9 cellular contexts compared by ENCODE assay signal in the genomic region with DNA sequence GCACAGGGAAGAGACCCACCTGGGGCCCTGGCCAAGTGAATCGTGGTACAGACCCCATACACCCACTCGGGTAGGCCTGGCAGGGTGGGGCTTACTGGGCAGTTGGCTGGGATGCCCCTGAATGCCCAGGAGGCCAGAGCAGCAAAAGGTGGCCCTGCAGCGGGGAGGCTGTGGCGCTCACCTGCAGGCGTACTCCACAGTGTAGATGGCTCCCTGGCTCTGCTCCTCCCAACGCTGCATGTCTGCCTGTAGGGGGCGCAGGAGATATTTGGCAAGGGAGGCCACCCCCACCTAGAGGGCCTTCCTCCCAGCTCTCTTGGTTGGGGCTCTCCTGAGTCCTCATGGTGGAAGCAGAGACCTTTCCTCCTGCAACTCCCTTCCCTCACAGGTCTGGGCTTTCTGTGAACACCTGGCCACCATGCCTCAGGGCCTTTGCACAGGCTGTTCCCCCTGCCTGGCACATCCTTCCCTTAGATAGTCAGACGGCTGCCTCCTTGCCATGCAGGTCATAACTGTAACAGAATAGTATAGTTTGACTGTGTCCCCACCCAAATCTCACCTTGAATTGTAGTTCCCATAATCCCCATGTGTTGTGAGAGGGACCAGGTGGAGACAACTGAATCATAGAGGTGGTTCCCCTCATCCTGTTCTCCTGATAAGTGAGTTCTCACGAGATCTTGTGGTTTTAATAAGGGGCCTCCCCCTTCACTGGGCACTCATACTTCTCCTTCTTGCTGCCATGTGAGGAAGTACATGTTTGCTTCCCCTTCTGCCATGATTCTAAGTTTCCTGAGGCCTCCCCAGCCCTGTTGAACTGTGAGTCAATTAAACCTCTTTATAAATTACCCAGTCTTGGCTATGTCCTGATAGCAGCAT. TPM values are rescaled to one million over a fixed set of nuclear protein-coding genes. Genes with fewer than 3 reads are reported as not detected.
DNase-seq lines count a peak whose midpoint lies in the region; ATAC-seq and TF ChIP-seq lines count a peak whose summit lies in the region.
"Had no signal": no experiment of that assay in that cellular context is flagged by ENCODE, and none has a peak within 500 bp of the region (broad histone marks: within the 10 kb centered on the region; RNA-seq: fewer than 3 reads in every experiment).

No MANE protein-coding gene starts in this region.

- CTCF ChIA-PET in IMR-90 (lab: Yijun Ruan, JAX) = no interaction called here

- no peak overlapping the region for H2AK5ac ChIP-seq in IMR-90 (ENCODE audit: low read depth, low read length)

- H2BK20ac ChIP-seq in IMR-90 (ENCODE audit: low read depth, low read length) = no peak overlapping the region

- peak overlapping the region; percentile 56 for H2AFZ ChIP-seq in IMR-90 (replicated peaks; ENCODE audit: low read length, poor library complexity)

- H3K27me3 ChIP-seq in IMR-90 (ENCODE audit: control insufficient read depth, insufficient read depth, low read length) (no peaks in the 10 kb centered on the region), kidney epithelial cell (ENCODE audit: control insufficient read depth, insufficient read depth, low read length) (no peaks in the 10 kb centered on the region)

- no peak overlapping the region for H3K9ac ChIP-seq in IMR-90 (ENCODE audit: low read depth, low read length)

- in situ Hi-C loops in IMR-90 (cut with MboI; ENCODE audit: low sequenced_read_pairs) = no loop called here

- peak overlapping the region; percentile 37 for H2AK9ac ChIP-seq in IMR-90 (replicated peaks; ENCODE audit: low read depth, low read length, poor library complexity)

- H4K8ac ChIP-seq in IMR-90 (ENCODE audit: low read depth in 2 of 2, low read length in 2 of 2) = no peak overlapping the region

- no peak overlapping the region for H2BK5ac ChIP-seq in IMR-90 (ENCODE audit: low read depth, low read length, poor library complexity, severe bottlenecking)

- no peak overlapping the region for H3K14ac ChIP-seq in IMR-90 (replicated peaks; ENCODE audit: low read depth, low read length)

- no peak overlapping the region for H3K4ac ChIP-seq in IMR-90 (ENCODE audit: low read depth, low read length)

- peak; percentile 89 for ATAC-seq in IMR-90 (ENCODE audit: low read depth)
- no peak for ATAC-seq in GM19397 (IDR thresholded peaks at IDR 0.05; ENCODE audit: unreplicated experiment)

- POLR2A ChIA-PET in IMR-90 (lab: Charles Lee; ENCODE audit: unreplicated experiment) = no interaction called here

- H3K18ac ChIP-seq in IMR-90 (ENCODE audit: low read depth, low read length) = no peak overlapping the region

- H3K79me1 ChIP-seq in IMR-90 (ENCODE audit: low read depth in 1 of 2, low read length in 2 of 2) = peaks cover 24 to 43% of the 10 kb centered on the region in 2 experiments

- no peak overlapping the region for H3K23ac ChIP-seq in IMR-90 (ENCODE audit: low read depth, low read length)

- H4K20me1 ChIP-seq in IMR-90 (ENCODE audit: insufficient read depth, low read length) = 0 out of 2 replicates have a peak, but pooled peaks cover under 1% of the 10 kb centered on the region

- H3K56ac ChIP-seq in IMR-90 (ENCODE audit: extremely low read depth, insufficient read depth, low read length) = no peak overlapping the region

- no peak for TF ChIP-seq POLR2A in IMR-90 (IDR thresholded peaks at IDR 0.05; ENCODE audit: low read depth, low read length)

- dilution Hi-C loops in IMR-90 (cut with HindIII; ENCODE audit: low sequenced_read_pairs, unreplicated experiment) = no loop called here

- intact Hi-C loops in IMR-90 (cut with micrococcal nuclease) = no loop called here

- peak; percentile 44 for TF ChIP-seq RAD21 in IMR-90 (IDR thresholded peaks at IDR 0.05; ENCODE audit: low read length)

- H3K36me3 ChIP-seq in IMR-90 (ENCODE audit: control insufficient read depth, insufficient read depth, low read length) (peaks cover 23% of the 10 kb centered on the region), kidney epithelial cell (ENCODE audit: control insufficient read depth, insufficient read depth, low read length) (peaks cover 3% of the 10 kb centered on the region)

- WGBS in IMR-90 (ENCODE audit: extremely low coverage in 2 of 2, insufficient read length in 1 of 2), 2 experiments = 100% methylated on average over 1 of the region's 9 CpGs; no CpG with 5 or more reads in 1 of the 2 experiments

- H3K4me3 ChIP-seq in IMR-90 (ENCODE audit: insufficient read depth, low read depth, low read length) (no peak overlapping the region), kidney epithelial cell (ENCODE audit: low read depth, low read length) (no peak overlapping the region)

- H3K9me3 ChIP-seq in IMR-90 (ENCODE audit: control insufficient read depth, insufficient read depth, low read length) = no peaks in the 10 kb centered on the region

- no peak overlapping the region for H3K4me2 ChIP-seq in IMR-90 (ENCODE audit: low read depth, low read length)

- TF ChIP-seq CTCF in IMR-90 (conservative IDR thresholded peaks at IDR 0.05; ENCODE audit: low read depth, low read length) = peak; percentile 57
- peak; percentile 60 for TF ChIP-seq CTCF in kidney epithelial cell (IDR thresholded peaks at IDR 0.05; ENCODE audit: insufficient read depth, low read length, poor library complexity, severe bottlenecking)

- peak; percentile 60 for DNase-seq in COR-L47 (lab: John Stamatoyannopoulos, UW)
- peak; percentile 31 for DNase-seq in IMR-90
- peak; percentile 50 for DNase-seq in T follicular helper cell (ENCODE audit: low read depth)
- DNase-seq in activated naive CD8-positive, alpha-beta T cell treated with anti-CD3 and anti-CD28 coated beads, Interleukin-2, amount 50 U/mL, for 16 hours (ENCODE audit: low read depth, low spot score) = peak; percentile 44
- no peak for DNase-seq in kidney epithelial cell (ENCODE audit: low read depth)
- peak; percentile 26 to 30 for DNase-seq in stimulated activated CD8-positive, alpha-beta memory T cell treated with anti-CD3 and anti-CD28 coated beads, Interleukin-2, amount 100 ng/mL, for 48 hours (ENCODE audit: low read depth in 2 of 2)
- no peak for DNase-seq in middle frontal gyrus (ENCODE audit: extremely low spot score, low spot score)

- H2BK15ac ChIP-seq in IMR-90 (ENCODE audit: low read depth, low read length) = no peak overlapping the region

- H3K4me1 ChIP-seq in IMR-90 (ENCODE audit: control insufficient read depth, insufficient read depth, low read length) = no peaks in the 10 kb centered on the region

- H4K91ac ChIP-seq in IMR-90 (ENCODE audit: insufficient read depth, low read depth, low read length) = no peak overlapping the region

- BruUV-seq in IMR-90 (replicated peaks; lab: Mats Ljungman, UMichigan) = no TSS peak

- no peaks in the 10 kb centered on the region; the same call in 1 of the 2 replicates for H3K9me1 ChIP-seq in IMR-90 (ENCODE audit: insufficient read depth, low read length)

- H2BK120ac ChIP-seq in IMR-90 (ENCODE audit: low read depth, low read length) = no peak overlapping the region

- H4K5ac ChIP-seq in IMR-90 (ENCODE audit: low read depth, low read length) = no peak overlapping the region

- H3K27ac ChIP-seq in IMR-90 (ENCODE audit: insufficient read depth, low read length) = no peak overlapping the region

TF ChIP-seq in IMR-90, 13 proteins besides CTCF, POLR2A, EP300 and RAD21:
- TF ChIP-seq SMC3 (IDR thresholded peaks at IDR 0.05; ENCODE audit: low read depth, low read length) (peak; percentile 15; the same call in 1 of the 2 replicates), MXI1 (IDR thresholded peaks at IDR 0.05; ENCODE audit: borderline replicate concordance, low read depth, low read length) (no peak), MAZ (IDR thresholded peaks at IDR 0.05; ENCODE audit: borderline replicate concordance, low read depth, low read length) (peak; percentile 53; the same call in 1 of the 2 replicates)

RNA-seq across cellular contexts. Expression of gene BORCS8, which starts 5.9 kb away (rescaled TPM):
- total RNA-seq in IMR-90 (2012; rRNA removed) = 14.7 and 16.7 TPM in 2 replicates
- polyA plus RNA-seq in IMR-90 (2012; rRNA removed) = 33.9 and 40.3 TPM in 2 replicates
- polyA plus RNA-seq in IMR-90 (2012; cell fraction: cytosol; rRNA removed) = 20.3 and 38.1 TPM in 2 replicates
- 29.8 and 42.9 TPM in 2 replicates for polyA plus RNA-seq in IMR-90 (2012; cell fraction: nucleus; rRNA removed; ENCODE audit: low replicate concordance)
- 26.4 and 30.5 TPM in 2 replicates for total RNA-seq in kidney epithelial cell

RNA-seq across cellular contexts. Expression of gene RFXANK, which starts 6.0 kb away (rescaled TPM):
- total RNA-seq in IMR-90 (2012; rRNA removed) (61.4 and 68.3 TPM in 2 replicates), kidney epithelial cell (108 and 122 TPM in 2 replicates)
- polyA plus RNA-seq in IMR-90 (2012; rRNA removed) = 97.8 and 109 TPM in 2 replicates
- 97.2 and 177 TPM in 2 replicates for polyA plus RNA-seq in IMR-90 (2012; cell fraction: cytosol; rRNA removed)
- 235 and 419 TPM in 2 replicates for polyA plus RNA-seq in IMR-90 (2012; cell fraction: nucleus; rRNA removed; ENCODE audit: low replicate concordance)

RNA-seq across cellular contexts. Expression of gene MEF2B, which starts 16.0 kb away (rescaled TPM):
- total RNA-seq in IMR-90 (2012; rRNA removed) = under 0.01 and 0.18 TPM in 2 replicates
- polyA plus RNA-seq in IMR-90 (2012; rRNA removed) = 0.80 and 0.94 TPM in 2 replicates
- 0.35 and 0.53 TPM in 2 replicates for polyA plus RNA-seq in IMR-90 (2012; cell fraction: cytosol; rRNA removed)
- polyA plus RNA-seq in IMR-90 (2012; cell fraction: nucleus; rRNA removed; ENCODE audit: low replicate concordance) = 4.8 and 7.4 TPM in 2 replicates
- 0.13 TPM in 1 of 2 replicates, not detected in the other for total RNA-seq in kidney epithelial cell

RNA-seq across cellular contexts. Expression of gene NR2C2AP, which starts 17.1 kb away (rescaled TPM):
- total RNA-seq in IMR-90 (2012; rRNA removed) (5.4 and 6.9 TPM in 2 replicates), kidney epithelial cell (17.1 and 20.0 TPM in 2 replicates)
- polyA plus RNA-seq in IMR-90 (2012; rRNA removed) = 9.0 and 9.6 TPM in 2 replicates
- polyA plus RNA-seq in IMR-90 (2012; cell fraction: cytosol; rRNA removed) = 7.5 and 7.9 TPM in 2 replicates
- 8.5 and 9.0 TPM in 2 replicates for polyA plus RNA-seq in IMR-90 (2012; cell fraction: nucleus; rRNA removed; ENCODE audit: low replicate concordance)

RNA-seq across cellular contexts. Expression of gene NCAN, which starts 25.7 kb away (rescaled TPM):
- total RNA-seq in IMR-90 (2012; rRNA removed) (not detected in 2 replicates), kidney epithelial cell (0.17 TPM in 1 of 2 replicates, not detected in the other)
- polyA plus RNA-seq in IMR-90 (2012; rRNA removed) = not detected in 2 replicates
- 0.01 TPM in 1 of 2 replicates, not detected in the other for polyA plus RNA-seq in IMR-90 (2012; cell fraction: cytosol; rRNA removed)
- polyA plus RNA-seq in IMR-90 (2012; cell fraction: nucleus; rRNA removed; ENCODE audit: low replicate concordance) = 0.03 and 0.14 TPM in 2 replicates
- total RNA-seq: T-helper 2 cell treated with Interferon-gamma antibody and Interleukin-4, amounts not matched to agents 100 ng/mL and 5 ng/mL, for 36 hours had no signal

Comparison
In these comparisons a context has a peak if more than half of its experiments do, and no peak if none do; other contexts are left out.
1. DNase-seq: peak in COR-L47 (single experiment), IMR-90 (single experiment), T follicular helper cell (single experiment), activated naive CD8-positive, alpha-beta T cell treated with anti-CD3 and anti-CD28 coated beads, Interleukin-2, amount 50 U/mL, for 16 hours (single experiment) and stimulated activated CD8-positive, alpha-beta memory T cell treated with anti-CD3 and anti-CD28 coated beads, Interleukin-2, amount 100 ng/mL, for 48 hours (2 of 2); none in kidney epithelial cell (single experiment) and middle frontal gyrus (single experiment).